8 cellular contexts compared by ENCODE assay signal in genomic region chrX:2630169-2630934, GRCh38.
DNase-seq lines count a peak whose midpoint lies in the region; ATAC-seq and TF ChIP-seq lines count a peak whose summit lies in the region.
"Not testable (repeated sequence)": the region's sequence is repeated elsewhere in the genome, so short reads cannot be mapped to it uniquely, and the experiment has no call there.

No MANE protein-coding gene starts in this region.

- H3K27ac Mint-ChIP-seq in activated T-helper 2 cell treated with anti-CD3 and anti-CD28 coated beads, Interferon-gamma antibody, Interleukin-2, Interleukin-4, amounts not matched to agents 10 μg/mL and 5 μg/mL and 100 μg/mL, durations not matched to agents 14 hours and 24 hours and 36 hours: peak overlapping the region; percentile 81
- H3K27ac Mint-ChIP-seq in central memory CD8-positive, alpha-beta T cell (ENCODE audit: low read depth): peak overlapping the region; percentile 98
- H3K27ac Mint-ChIP-seq in memory B cell: peak overlapping the region; percentile 100

- intact Hi-C loops in OCI-LY7 (cut with micrococcal nuclease; ENCODE audit: unreplicated experiment): loop anchor here (5.0 kb wide), 1 partner anchor 62 kb away; the partner anchor contains the start of gene CD99
- intact Hi-C loops in activated T-helper 2 cell treated with anti-CD3 and anti-CD28 coated beads, Interferon-gamma antibody, Interleukin-2, Interleukin-4, amounts not matched to agents 10 μg/mL and 5 μg/mL and 100 μg/mL, durations not matched to agents 14 hours and 24 hours and 36 hours (cut with micrococcal nuclease); spleen (cut with DNase I; ENCODE audit: low total_unique reads); vagina (cut with DNase I): not testable (repeated sequence)

- H3K27me3 ChIP-seq in spleen (replicated peaks in 1 of 7); vagina: not testable (repeated sequence)

- not testable (repeated sequence) for H3K27ac ChIP-seq in HEK293 (ENCODE audit: extremely low read depth, low read depth, low read length)
- H3K27ac ChIP-seq in OCI-LY7 (ENCODE audit: low read depth, low read length, poor library complexity, severe bottlenecking): peak overlapping the region; percentile 90
- peak overlapping the region; percentile 72 to 91 (median 82) for H3K27ac ChIP-seq in spleen
- H3K27ac ChIP-seq in vagina: peak overlapping the region; percentile 42

- CTCF ChIA-PET in HEK293 (lab: Yijun Ruan, JAX); OCI-LY7 (lab: Charles Lee; ENCODE audit: unreplicated experiment): not testable (repeated sequence)

- not testable (repeated sequence) for H3K4me3 ChIP-seq in HEK293 (ENCODE audit: low read depth, low read length); vagina
- H3K4me3 ChIP-seq in OCI-LY7 (ENCODE audit: low read depth, low read length, poor library complexity, severe bottlenecking) (peak overlapping the region; percentile 35), spleen (peak overlapping the region in 1 of 8 donors; percentile 53)

- peaks cover 44% of the 10 kb centered on the region for H3K4me1 Mint-ChIP-seq in activated T-helper 2 cell treated with anti-CD3 and anti-CD28 coated beads, Interferon-gamma antibody, Interleukin-2, Interleukin-4, amounts not matched to agents 10 μg/mL and 5 μg/mL and 100 μg/mL, durations not matched to agents 14 hours and 24 hours and 36 hours (ENCODE audit: low read depth)
- H3K4me1 Mint-ChIP-seq in central memory CD8-positive, alpha-beta T cell: peaks cover 53% of the 10 kb centered on the region
- H3K4me1 Mint-ChIP-seq in memory B cell: peaks cover 36% of the 10 kb centered on the region

- DNase-seq in OCI-LY7 (ENCODE audit: low spot score): peak; percentile 96
- DNase-seq in activated CD4-positive, alpha-beta T cell treated with anti-CD3 and anti-CD28 coated beads for 1 hour: peak; percentile 26
- not testable (repeated sequence) for DNase-seq in activated T-helper 2 cell treated with anti-CD3 and anti-CD28 coated beads, Interferon-gamma antibody, Interleukin-2, Interleukin-4, amounts not matched to agents 10 μg/mL and 5 μg/mL and 100 μg/mL, durations not matched to agents 14 hours and 24 hours and 36 hours (ENCODE audit: low spot score); spleen; vagina (ENCODE audit: extremely low spot score in 2 of 2)
- DNase-seq in central memory CD8-positive, alpha-beta T cell (ENCODE audit: low spot score in 2 of 2): peak; percentile 18 to 80
- DNase-seq in memory B cell (ENCODE audit: low spot score in 2 of 2): peak; percentile 45 to 65

- H2AFZ ChIP-seq in OCI-LY7 (ENCODE audit: low read length): peak overlapping the region; percentile 99; the same call in 1 of the 2 replicates

- H4K20me1 ChIP-seq in OCI-LY7 (ENCODE audit: insufficient read depth, low read length): not testable (repeated sequence)

- H3K4me2 ChIP-seq in OCI-LY7 (ENCODE audit: low read length): peak overlapping the region; percentile 35; the same call in 1 of the 2 replicates

- not testable (repeated sequence) for H3K27me3 Mint-ChIP-seq in activated T-helper 2 cell treated with anti-CD3 and anti-CD28 coated beads, Interferon-gamma antibody, Interleukin-2, Interleukin-4, amounts not matched to agents 10 μg/mL and 5 μg/mL and 100 μg/mL, durations not matched to agents 14 hours and 24 hours and 36 hours (ENCODE audit: low read depth); central memory CD8-positive, alpha-beta T cell; memory B cell

- not testable (repeated sequence) for BruUV-seq in OCI-LY7 (replicated peaks; lab: Mats Ljungman, UMichigan)

- H3K36me3 ChIP-seq in HEK293 (ENCODE audit: control insufficient read depth in 2 of 2, insufficient read depth in 1 of 2, low read length in 2 of 2): peaks cover 7 to 38% of the 10 kb centered on the region in 2 experiments; a peak in 2 of 3 replicates
- peaks cover 38% of the 10 kb centered on the region for H3K36me3 ChIP-seq in OCI-LY7 (ENCODE audit: insufficient read depth, low read length)
- peaks cover 0 to 42% (median 10%) of the 10 kb centered on the region in 6 donors for H3K36me3 ChIP-seq in spleen
- H3K36me3 ChIP-seq in vagina: peaks cover 0 to 31% of the 10 kb centered on the region in 2 donors

- POLR2A ChIA-PET in HEK293 (lab: Yijun Ruan, JAX); OCI-LY7 (lab: Charles Lee): not testable (repeated sequence)

- WGBS in spleen, 5 donors: 27 to 65% (median 31%) methylated on average over 5 of the region's 5 CpGs

- TF ChIP-seq POLR2A in spleen (IDR thresholded peaks at IDR 0.05); vagina (IDR thresholded peaks at IDR 0.05): not testable (repeated sequence)

- H3K9me3 ChIP-seq in HEK293 (ENCODE audit: control insufficient read depth, insufficient read depth, low read depth, low read length); vagina: not testable (repeated sequence)
- H3K9me3 ChIP-seq in OCI-LY7 (ENCODE audit: low read length) (peaks cover 12% of the 10 kb centered on the region; the same call in 1 of the 2 replicates), spleen (peaks cover 0 to 51% (median 43%) of the 10 kb centered on the region in 8 donors)

- peaks cover 78% of the 10 kb centered on the region for H3K36me3 Mint-ChIP-seq in activated T-helper 2 cell treated with anti-CD3 and anti-CD28 coated beads, Interferon-gamma antibody, Interleukin-2, Interleukin-4, amounts not matched to agents 10 μg/mL and 5 μg/mL and 100 μg/mL, durations not matched to agents 14 hours and 24 hours and 36 hours (ENCODE audit: low read depth)
- peaks cover 61% of the 10 kb centered on the region for H3K36me3 Mint-ChIP-seq in central memory CD8-positive, alpha-beta T cell (ENCODE audit: insufficient read depth)
- peaks cover 50% of the 10 kb centered on the region for H3K36me3 Mint-ChIP-seq in memory B cell

- H3K79me2 ChIP-seq in OCI-LY7 (ENCODE audit: insufficient read depth, low read depth, low read length): not testable (repeated sequence)

- TF ChIP-seq CTCF in HEK293 (tag by site-specific recombination; IDR thresholded peaks at IDR 0.05); OCI-LY7 (conservative IDR thresholded peaks at IDR 0.05; ENCODE audit: low read length); spleen (IDR thresholded peaks at IDR 0.05 in 8 of 11, conservative IDR thresholded peaks at IDR 0.05 in 3 of 11); vagina (IDR thresholded peaks at IDR 0.05): not testable (repeated sequence)

- not testable (repeated sequence) for H3K9me2 ChIP-seq in OCI-LY7 (ENCODE audit: insufficient read depth, low read length)

- not testable (repeated sequence) for H3K4me1 ChIP-seq in HEK293 (ENCODE audit: control insufficient read depth, insufficient read depth, low read length); spleen; vagina
- H3K4me1 ChIP-seq in OCI-LY7 (ENCODE audit: insufficient read depth, low read length, poor library complexity, severe bottlenecking): peaks cover 43% of the 10 kb centered on the region

- peak overlapping the region; percentile 2 for H3K4me3 Mint-ChIP-seq in activated T-helper 2 cell treated with anti-CD3 and anti-CD28 coated beads, Interferon-gamma antibody, Interleukin-2, Interleukin-4, amounts not matched to agents 10 μg/mL and 5 μg/mL and 100 μg/mL, durations not matched to agents 14 hours and 24 hours and 36 hours (ENCODE audit: low read depth)
- H3K4me3 Mint-ChIP-seq in central memory CD8-positive, alpha-beta T cell: peak overlapping the region; percentile 79
- H3K4me3 Mint-ChIP-seq in memory B cell: peak overlapping the region; percentile 85

- peak; percentile 54 for ATAC-seq in central memory CD8-positive, alpha-beta T cell (replicated peaks; ENCODE audit: extremely low read depth, poor library complexity, severe bottlenecking)
- ATAC-seq in memory B cell (ENCODE audit: low read depth): peak; percentile 31

- peaks cover 42% of the 10 kb centered on the region for H3K9me3 Mint-ChIP-seq in activated T-helper 2 cell treated with anti-CD3 and anti-CD28 coated beads, Interferon-gamma antibody, Interleukin-2, Interleukin-4, amounts not matched to agents 10 μg/mL and 5 μg/mL and 100 μg/mL, durations not matched to agents 14 hours and 24 hours and 36 hours
- peaks cover 42% of the 10 kb centered on the region for H3K9me3 Mint-ChIP-seq in central memory CD8-positive, alpha-beta T cell
- H3K9me3 Mint-ChIP-seq in memory B cell: peaks cover 36% of the 10 kb centered on the region

Comparison
In these comparisons a context has a peak if more than half of its experiments do, and no peak if none do; other contexts are left out.
1. H3K4me3 Mint-ChIP-seq: peak in every context shown above with its lines; median percentile 85 in memory B cell; 79 in central memory CD8-positive, alpha-beta T cell; 2 in activated T-helper 2 cell treated with anti-CD3 and anti-CD28 coated beads, Interferon-gamma antibody, Interleukin-2, Interleukin-4, amounts not matched to agents 10 μg/mL and 5 μg/mL and 100 μg/mL, durations not matched to agents 14 hours and 24 hours and 36 hours.